In the genomic region with DNA sequence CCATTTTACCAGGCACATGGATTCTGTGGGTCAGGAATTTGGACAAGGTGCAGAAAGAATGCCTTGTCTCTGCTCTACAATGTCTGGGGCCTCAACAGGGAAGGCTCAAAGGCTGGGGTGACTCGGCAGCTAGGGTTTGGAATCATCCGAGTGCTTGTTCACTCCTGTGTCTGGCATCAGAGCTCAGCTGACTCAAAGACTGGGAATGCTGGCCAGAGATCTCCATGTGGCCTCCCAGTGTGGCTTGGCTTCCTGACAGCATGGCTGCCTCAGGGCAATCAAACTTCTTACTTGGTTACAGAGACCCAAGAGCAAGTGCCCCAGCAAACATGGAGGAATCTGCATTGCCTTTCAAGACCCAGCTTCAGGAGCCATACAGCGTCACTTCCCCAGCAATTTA, we compare ENCODE assay signal across 2 cellular contexts.
A peak's percentile ranks its signal among the peaks of the same experiment; 100 is the strongest.
TF ChIP-seq lines count a peak whose summit lies in the region.

No MANE protein-coding gene starts in this region.

TF ChIP-seq in IMR-90, 13 proteins besides CTCF, POLR2A, EP300 and RAD21:
- TF ChIP-seq NFE2L2 (IDR thresholded peaks at IDR 0.05; ENCODE audit: low read depth, low read length): peak; percentile 87
- no peak for TF ChIP-seq MAZ (IDR thresholded peaks at IDR 0.05; ENCODE audit: borderline replicate concordance, low read depth, low read length)
- no peak for TF ChIP-seq RFX5 (IDR thresholded peaks at IDR 0.05; ENCODE audit: low read depth, low read length)
- peak; percentile 28; the same call in 1 of the 2 replicates for TF ChIP-seq BHLHE40 (IDR thresholded peaks at IDR 0.05; ENCODE audit: low read depth, low read length)
- 0 out of 2 replicates have a peak, but pooled peaks have one; percentile 29 for TF ChIP-seq CEBPB (IDR thresholded peaks at IDR 0.05; ENCODE audit: low read depth, low read length)
- no peak for TF ChIP-seq ELK1 (IDR thresholded peaks at IDR 0.05; ENCODE audit: borderline replicate concordance, low read depth, low read length)
- TF ChIP-seq RCOR1 (IDR thresholded peaks at IDR 0.05; ENCODE audit: insufficient replicate concordance, low read length): no peak
- TF ChIP-seq SMC3 (IDR thresholded peaks at IDR 0.05; ENCODE audit: low read depth, low read length): no peak
- no peak for TF ChIP-seq MXI1 (IDR thresholded peaks at IDR 0.05; ENCODE audit: borderline replicate concordance, low read depth, low read length)
- TF ChIP-seq MAFK (IDR thresholded peaks at IDR 0.05; ENCODE audit: low read depth, low read length): no peak; the same call in 1 of the 2 replicates
- TF ChIP-seq CHD1 (IDR thresholded peaks at IDR 0.05; ENCODE audit: low read depth, low read length): no peak
- TF ChIP-seq, protein P1, sequence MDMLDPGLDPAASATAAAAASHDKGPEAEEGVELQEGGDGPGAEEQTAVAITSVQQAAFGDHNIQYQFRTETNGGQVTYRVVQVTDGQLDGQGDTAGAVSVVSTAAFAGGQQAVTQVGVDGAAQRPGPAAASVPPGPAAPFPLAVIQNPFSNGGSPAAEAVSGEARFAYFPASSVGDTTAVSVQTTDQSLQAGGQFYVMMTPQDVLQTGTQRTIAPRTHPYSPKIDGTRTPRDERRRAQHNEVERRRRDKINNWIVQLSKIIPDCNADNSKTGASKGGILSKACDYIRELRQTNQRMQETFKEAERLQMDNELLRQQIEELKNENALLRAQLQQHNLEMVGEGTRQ (IDR thresholded peaks at IDR 0.05; ENCODE audit: low read depth, low read length): peak; percentile 58; the same call in 1 of the 2 replicates
- TF ChIP-seq FOS (IDR thresholded peaks at IDR 0.05; ENCODE audit: low read depth, low read length): peak; percentile 60

TF ChIP-seq in GM12878, 131 proteins besides CTCF, POLR2A, EP300 and RAD21:
- TF ChIP-seq, protein P2, sequence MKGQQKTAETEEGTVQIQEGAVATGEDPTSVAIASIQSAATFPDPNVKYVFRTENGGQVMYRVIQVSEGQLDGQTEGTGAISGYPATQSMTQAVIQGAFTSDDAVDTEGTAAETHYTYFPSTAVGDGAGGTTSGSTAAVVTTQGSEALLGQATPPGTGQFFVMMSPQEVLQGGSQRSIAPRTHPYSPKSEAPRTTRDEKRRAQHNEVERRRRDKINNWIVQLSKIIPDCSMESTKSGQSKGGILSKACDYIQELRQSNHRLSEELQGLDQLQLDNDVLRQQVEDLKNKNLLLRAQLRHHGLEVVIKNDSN (IDR thresholded peaks at IDR 0.05; ENCODE audit: borderline replicate concordance, extremely low read length, insufficient read depth, low read depth, low read length): no peak
- TF ChIP-seq IKZF1 (conservative IDR thresholded peaks at IDR 0.05) (0 out of 2 replicates have a peak, but pooled peaks have one; percentile 22), LARP7 (IDR thresholded peaks at IDR 0.05) (no peak), STAT1 (conservative IDR thresholded peaks at IDR 0.05) (no peak), SREBF2 (IDR thresholded peaks at IDR 0.05; ENCODE audit: low read length) (no peak), RUNX3 (IDR thresholded peaks at IDR 0.05; ENCODE audit: low read length) (no peak), FOXK2 (IDR thresholded peaks at IDR 0.05) (no peak)
- TF ChIP-seq, protein P3, sequence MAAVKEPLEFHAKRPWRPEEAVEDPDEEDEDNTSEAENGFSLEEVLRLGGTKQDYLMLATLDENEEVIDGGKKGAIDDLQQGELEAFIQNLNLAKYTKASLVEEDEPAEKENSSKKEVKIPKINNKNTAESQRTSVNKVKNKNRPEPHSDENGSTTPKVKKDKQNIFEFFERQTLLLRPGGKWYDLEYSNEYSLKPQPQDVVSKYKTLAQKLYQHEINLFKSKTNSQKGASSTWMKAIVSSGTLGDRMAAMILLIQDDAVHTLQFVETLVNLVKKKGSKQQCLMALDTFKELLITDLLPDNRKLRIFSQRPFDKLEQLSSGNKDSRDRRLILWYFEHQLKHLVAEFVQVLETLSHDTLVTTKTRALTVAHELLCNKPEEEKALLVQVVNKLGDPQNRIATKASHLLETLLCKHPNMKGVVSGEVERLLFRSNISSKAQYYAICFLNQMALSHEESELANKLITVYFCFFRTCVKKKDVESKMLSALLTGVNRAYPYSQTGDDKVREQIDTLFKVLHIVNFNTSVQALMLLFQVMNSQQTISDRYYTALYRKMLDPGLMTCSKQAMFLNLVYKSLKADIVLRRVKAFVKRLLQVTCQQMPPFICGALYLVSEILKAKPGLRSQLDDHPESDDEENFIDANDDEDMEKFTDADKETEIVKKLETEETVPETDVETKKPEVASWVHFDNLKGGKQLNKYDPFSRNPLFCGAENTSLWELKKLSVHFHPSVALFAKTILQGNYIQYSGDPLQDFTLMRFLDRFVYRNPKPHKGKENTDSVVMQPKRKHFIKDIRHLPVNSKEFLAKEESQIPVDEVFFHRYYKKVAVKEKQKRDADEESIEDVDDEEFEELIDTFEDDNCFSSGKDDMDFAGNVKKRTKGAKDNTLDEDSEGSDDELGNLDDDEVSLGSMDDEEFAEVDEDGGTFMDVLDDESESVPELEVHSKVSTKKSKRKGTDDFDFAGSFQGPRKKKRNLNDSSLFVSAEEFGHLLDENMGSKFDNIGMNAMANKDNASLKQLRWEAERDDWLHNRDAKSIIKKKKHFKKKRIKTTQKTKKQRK (IDR thresholded peaks at IDR 0.05; ENCODE audit: low read depth, low read length): no peak
